Comparison of ENCODE assay signal across 20 cellular contexts in the genomic region with DNA sequence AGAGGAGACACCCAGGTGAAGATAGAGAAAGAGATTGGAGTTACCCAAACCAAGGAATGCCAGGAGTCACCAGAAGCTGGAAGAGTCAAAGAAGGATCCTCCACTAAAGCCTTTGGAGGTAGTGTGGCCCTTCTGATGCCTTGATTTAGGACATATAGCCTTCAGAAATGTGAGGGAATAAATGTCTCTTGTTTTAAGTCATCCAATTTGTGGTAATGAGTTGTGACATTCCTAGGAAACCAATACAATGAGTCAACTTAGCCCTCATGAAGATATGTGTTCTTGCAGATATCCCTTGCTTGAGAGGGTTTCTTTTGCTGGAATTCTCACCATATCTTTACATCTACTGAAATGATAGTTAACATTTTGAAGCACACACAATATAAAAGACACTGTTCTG. TPM values are rescaled to one million over a fixed set of nuclear protein-coding genes. Genes with fewer than 3 reads are reported as not detected.
DNase-seq lines count a peak whose midpoint lies in the region; ATAC-seq, FAIRE-seq and TF ChIP-seq lines count a peak whose summit lies in the region.
"Had no signal": no experiment of that assay in that cellular context is flagged by ENCODE, and none has a peak within 500 bp of the region (broad histone marks: within the 10 kb centered on the region; RNA-seq: fewer than 3 reads in every experiment).

No MANE protein-coding gene starts in this region.

- CTCF ChIA-PET in BJ (lab: Yijun Ruan, JAX) = interaction anchor here (0.5 kb wide), 1 partner anchor 886 kb away, joined by 3 read pairs; no protein-coding TSS in a partner anchor
- CTCF ChIA-PET in PC-3 (lab: Charles Lee) = no interaction called here
- CTCF ChIA-PET in endothelial cell of umbilical vein (lab: Charles Lee) = interaction anchor here (1.8 kb wide), 1 partner anchor 11 kb away, joined by 4 read pairs; no protein-coding TSS in a partner anchor

- POLR2A ChIA-PET in BJ (lab: Charles Lee) (no interaction called here), PC-3 (lab: Charles Lee; ENCODE audit: unreplicated experiment) (no interaction called here), endothelial cell of umbilical vein (lab: Charles Lee) (no interaction called here)

- H3K79me2 ChIP-seq in PC-3 (ENCODE audit: low read length) = no peaks in the 10 kb centered on the region
- H3K79me2 ChIP-seq in endothelial cell of umbilical vein (ENCODE audit: control insufficient read depth, insufficient read depth, low read length) = no peaks in the 10 kb centered on the region

- dilution Hi-C loops in endothelial cell of umbilical vein (cut with MboI; ENCODE audit: extremely low pct_ligation_motif_present, low sequenced_read_pairs) = no loop called here

- ATAC-seq in PC-3 (peak; percentile 73), GM19463 (IDR thresholded peaks at IDR 0.05; ENCODE audit: unreplicated experiment) (no peak)

- H3K36me3 ChIP-seq in BJ (ENCODE audit: control insufficient read depth, insufficient read depth, low read length) = no peaks in the 10 kb centered on the region
- H3K36me3 ChIP-seq in PC-3 (ENCODE audit: low read depth, low read length) = no peaks in the 10 kb centered on the region
- no peaks in the 10 kb centered on the region for H3K36me3 ChIP-seq in endothelial cell of umbilical vein (ENCODE audit: control insufficient read depth in 2 of 2, extremely low read depth in 1 of 2, insufficient read depth in 2 of 2, low read length in 2 of 2)
- no peaks in the 10 kb centered on the region for H3K36me3 ChIP-seq in mesodermal cell (ENCODE audit: control insufficient read depth, insufficient read depth, low read length)

- H3K9ac ChIP-seq in PC-3 (ENCODE audit: low read length) (no peak overlapping the region), endothelial cell of umbilical vein (replicated peaks; ENCODE audit: extremely low read depth, insufficient read depth, low read length) (no peak overlapping the region)

- H3K9me2 ChIP-seq in PC-3 (replicated peaks; ENCODE audit: low read length) = no peaks in the 10 kb centered on the region

- H3K36me3 Mint-ChIP-seq in activated T-helper 2 cell treated with anti-CD3 and anti-CD28 coated beads, Interferon-gamma antibody, Interleukin-2, Interleukin-4, amounts not matched to agents 10 μg/mL and 5 μg/mL and 100 μg/mL, durations not matched to agents 14 hours and 24 hours and 36 hours (ENCODE audit: low read depth) = no peaks in the 10 kb centered on the region

- no peaks in the 10 kb centered on the region for H3K9me1 ChIP-seq in endothelial cell of umbilical vein (replicated peaks; ENCODE audit: control insufficient read depth, extremely low read depth, insufficient read depth, low read length)

- DNase-seq in BJ (ENCODE audit: low read depth) (peak; percentile 26), PC-3 (peak; percentile 73), endothelial cell of umbilical vein (ENCODE audit: low read depth, low spot score) (peak; percentile 23), substantia nigra (lab: John Stamatoyannopoulos, UW) (no peak), NCI-H524 (lab: John Stamatoyannopoulos, UW) (no peak)
- DNase-seq in activated T-helper 2 cell treated with anti-CD3 and anti-CD28 coated beads, Interferon-gamma antibody, Interleukin-2, Interleukin-4, amounts not matched to agents 10 μg/mL and 5 μg/mL and 100 μg/mL, durations not matched to agents 14 hours and 24 hours and 36 hours (ENCODE audit: low spot score) = no peak
- DNase-seq: activated B cell treated with CpG ODN at 0.5 μM for 24 hours; amniotic stem cell; C1 segment of cervical spinal cord; effector CD8-positive, alpha-beta T cell; H9; NCI-H1436; NCI-H69; stimulated activated CD4-positive, alpha-beta T cell treated with anti-CD3 and anti-CD28 coated beads, Interleukin-4, amount 100 ng/mL, for 24 hours; stimulated activated naive CD4-positive, alpha-beta T cell had no signal

- H3K27me3 Mint-ChIP-seq in activated T-helper 2 cell treated with anti-CD3 and anti-CD28 coated beads, Interferon-gamma antibody, Interleukin-2, Interleukin-4, amounts not matched to agents 10 μg/mL and 5 μg/mL and 100 μg/mL, durations not matched to agents 14 hours and 24 hours and 36 hours (ENCODE audit: low read depth) = no peaks in the 10 kb centered on the region
- H3K27me3 Mint-ChIP-seq: activated B cell treated with CpG ODN at 0.5 μM for 24 hours had no signal

- H3K4me3 ChIP-seq in BJ (ENCODE audit: low read depth, low read length) (no peak overlapping the region), PC-3 (ENCODE audit: low read length) (no peak overlapping the region), endothelial cell of umbilical vein (replicated peaks in 1 of 3; ENCODE audit: insufficient read depth in 1 of 3, low read depth in 1 of 3, low read length in 3 of 3) (no peak overlapping the region), mesodermal cell (ENCODE audit: extremely low read depth, insufficient read depth, low read length, poor library complexity, severe bottlenecking) (no peak overlapping the region)
- H3K4me3 ChIP-seq: SK-N-MC had no signal

- intact Hi-C loops in PC-3 (cut with micrococcal nuclease) = no loop called here
- intact Hi-C loops in endothelial cell of umbilical vein (cut with micrococcal nuclease) = no loop called here
- intact Hi-C loops in activated T-helper 2 cell treated with anti-CD3 and anti-CD28 coated beads, Interferon-gamma antibody, Interleukin-2, Interleukin-4, amounts not matched to agents 10 μg/mL and 5 μg/mL and 100 μg/mL, durations not matched to agents 14 hours and 24 hours and 36 hours (cut with micrococcal nuclease) = no loop called here

- H2AFZ ChIP-seq in PC-3 (ENCODE audit: low read length) (no peak overlapping the region), endothelial cell of umbilical vein (ENCODE audit: low read depth, low read length) (peak overlapping the region; percentile 2)

- no peak for TF ChIP-seq POLR2A in endothelial cell of umbilical vein (IDR thresholded peaks at IDR 0.05; ENCODE audit: low read depth, low read length)

- H4K20me1 ChIP-seq in PC-3 (ENCODE audit: low read length) = no peaks in the 10 kb centered on the region
- H4K20me1 ChIP-seq in endothelial cell of umbilical vein (replicated peaks; ENCODE audit: control insufficient read depth, extremely low read depth, insufficient read depth, low read length) = no peaks in the 10 kb centered on the region

- no peak overlapping the region for H3K4me3 Mint-ChIP-seq in activated T-helper 2 cell treated with anti-CD3 and anti-CD28 coated beads, Interferon-gamma antibody, Interleukin-2, Interleukin-4, amounts not matched to agents 10 μg/mL and 5 μg/mL and 100 μg/mL, durations not matched to agents 14 hours and 24 hours and 36 hours (ENCODE audit: low read depth)
- H3K4me3 Mint-ChIP-seq: activated B cell treated with CpG ODN at 0.5 μM for 24 hours, H9 had no signal

- BruUV-seq in PC-3 (replicated peaks; lab: Mats Ljungman, UMichigan) = no TSS peak
- no TSS peak for BruUV-seq in endothelial cell of umbilical vein (replicated peaks; lab: Mats Ljungman, UMichigan)

- no peaks in the 10 kb centered on the region for H3F3A ChIP-seq in PC-3 (ENCODE audit: low read length, unreplicated experiment)

- TF ChIP-seq CTCF in BJ (IDR thresholded peaks at IDR 0.05; ENCODE audit: insufficient read depth, low read depth, low read length) (no peak), PC-3 (conservative IDR thresholded peaks at IDR 0.05; ENCODE audit: low read depth, low read length) (no peak), endothelial cell of umbilical vein (IDR thresholded peaks at IDR 0.05; ENCODE audit: extremely low read depth in 1 of 2, insufficient read depth in 1 of 2, low read depth in 1 of 2, low read length in 2 of 2) (no peak)

- no peaks in the 10 kb centered on the region for H3K4me1 Mint-ChIP-seq in activated T-helper 2 cell treated with anti-CD3 and anti-CD28 coated beads, Interferon-gamma antibody, Interleukin-2, Interleukin-4, amounts not matched to agents 10 μg/mL and 5 μg/mL and 100 μg/mL, durations not matched to agents 14 hours and 24 hours and 36 hours (ENCODE audit: low read depth)
- H3K4me1 Mint-ChIP-seq: activated B cell treated with CpG ODN at 0.5 μM for 24 hours, H9 had no signal

- H3K4me1 ChIP-seq in PC-3 (ENCODE audit: insufficient read depth, low read length) (peaks cover 22% of the 10 kb centered on the region), endothelial cell of umbilical vein (ENCODE audit: control insufficient read depth, extremely low read depth, insufficient read depth, low read length) (peaks cover 21% of the 10 kb centered on the region), mesodermal cell (ENCODE audit: control insufficient read depth, insufficient read depth, low read length, poor library complexity, severe bottlenecking) (peaks cover 4% of the 10 kb centered on the region)

- H3K27ac ChIP-seq in PC-3 (ENCODE audit: low read length) = no peak overlapping the region
- peak overlapping the region; percentile 35 for H3K27ac ChIP-seq in endothelial cell of umbilical vein (ENCODE audit: insufficient read depth, low read depth, low read length)
- H3K27ac ChIP-seq in mesodermal cell (ENCODE audit: low read depth, low read length, severe bottlenecking) = peak overlapping the region; percentile 26
- H3K27ac ChIP-seq in substantia nigra (ENCODE audit: low read depth, low read length, poor library complexity, severe bottlenecking) = no peak overlapping the region
- H3K27ac ChIP-seq: SK-N-MC had no signal

- H3K9me3 ChIP-seq in PC-3 (ENCODE audit: low read length) (no peaks in the 10 kb centered on the region), endothelial cell of umbilical vein (replicated peaks; ENCODE audit: control insufficient read depth, insufficient read depth, low read length) (no peaks in the 10 kb centered on the region), mesodermal cell (ENCODE audit: control insufficient read depth, low read length) (no peaks in the 10 kb centered on the region)

- H3K27me3 ChIP-seq in BJ (ENCODE audit: control insufficient read depth, insufficient read depth, low read length) = no peaks in the 10 kb centered on the region
- no peaks in the 10 kb centered on the region for H3K27me3 ChIP-seq in PC-3 (ENCODE audit: low read length)
- no peaks in the 10 kb centered on the region for H3K27me3 ChIP-seq in endothelial cell of umbilical vein (ENCODE audit: control insufficient read depth in 2 of 2, insufficient read depth in 2 of 2, low read length in 2 of 2)

- FAIRE-seq in endothelial cell of umbilical vein (lab: Jason Lieb, UNC) = peak; percentile 52

- H3K9me3 Mint-ChIP-seq in activated T-helper 2 cell treated with anti-CD3 and anti-CD28 coated beads, Interferon-gamma antibody, Interleukin-2, Interleukin-4, amounts not matched to agents 10 μg/mL and 5 μg/mL and 100 μg/mL, durations not matched to agents 14 hours and 24 hours and 36 hours = no peaks in the 10 kb centered on the region
- H3K9me3 Mint-ChIP-seq: activated B cell treated with CpG ODN at 0.5 μM for 24 hours, H9 had no signal

- no peak overlapping the region for H3K27ac Mint-ChIP-seq in activated T-helper 2 cell treated with anti-CD3 and anti-CD28 coated beads, Interferon-gamma antibody, Interleukin-2, Interleukin-4, amounts not matched to agents 10 μg/mL and 5 μg/mL and 100 μg/mL, durations not matched to agents 14 hours and 24 hours and 36 hours
- H3K27ac Mint-ChIP-seq: activated B cell treated with CpG ODN at 0.5 μM for 24 hours, H9 had no signal

- H3K4me2 ChIP-seq in PC-3 (ENCODE audit: low read length) = no peak overlapping the region
- H3K4me2 ChIP-seq in endothelial cell of umbilical vein (ENCODE audit: insufficient read depth, low read length) = no peak overlapping the region

RNA-seq across cellular contexts. Expression of a gene that starts 58.8 kb away (rescaled TPM):
- polyA plus RNA-seq in BJ (2011; rRNA removed) (not detected in 2 replicates), endothelial cell of umbilical vein (not detected in 2 replicates)
- polyA minus RNA-seq in BJ (2011; rRNA and poly(A)+ RNA removed) = not detected in 2 replicates
- total RNA-seq in PC-3 (2014; rRNA removed) (not detected in 2 replicates), endothelial cell of umbilical vein (not detected in 2 replicates)
- not detected in 2 replicates for polyA plus RNA-seq in endothelial cell of umbilical vein (2011; cell fraction: cytosol; rRNA removed)
- not detected in 2 replicates for polyA plus RNA-seq in endothelial cell of umbilical vein (2011; cell fraction: nucleus; rRNA removed)
- polyA plus RNA-seq in endothelial cell of umbilical vein (2012) = not detected in 2 replicates
- polyA minus RNA-seq in endothelial cell of umbilical vein = not detected in 2 replicates
- not detected for polyA minus RNA-seq in endothelial cell of umbilical vein (2011; cell fraction: cytosol; rRNA and poly(A)+ RNA removed)
- polyA minus RNA-seq in endothelial cell of umbilical vein (2011; cell fraction: nucleus; rRNA and poly(A)+ RNA removed) = not detected in 2 replicates
- not detected for polyA plus RNA-seq in mesodermal cell (2013, experiment 1 of 2)
- polyA plus RNA-seq in mesodermal cell (2013, experiment 2 of 2) = not detected
- not detected in 2 replicates for total RNA-seq in activated T-helper 2 cell treated with anti-CD3 and anti-CD28 coated beads, Interferon-gamma antibody, Interleukin-2, Interleukin-4, amounts not matched to agents 10 μg/mL and 5 μg/mL and 100 μg/mL, durations not matched to agents 14 hours and 24 hours and 36 hours
- total RNA-seq: activated B cell treated with CpG ODN at 0.5 μM for 24 hours, G401, H9, pulmonary artery endothelial cell had no signal

Comparison
In these comparisons a context has a peak if more than half of its experiments do, and no peak if none do; other contexts are left out.
1. DNase-seq: peak in BJ (single experiment), PC-3 (single experiment) and endothelial cell of umbilical vein (single experiment); none in activated T-helper 2 cell treated with anti-CD3 and anti-CD28 coated beads, Interferon-gamma antibody, Interleukin-2, Interleukin-4, amounts not matched to agents 10 μg/mL and 5 μg/mL and 100 μg/mL, durations not matched to agents 14 hours and 24 hours and 36 hours (single experiment), substantia nigra (0 of 49) and NCI-H524 (0 of 2).
2. H3K27ac ChIP-seq: peak in endothelial cell of umbilical vein (single experiment) and mesodermal cell (single experiment); none in PC-3 (single experiment) and substantia nigra (single experiment).